25 cellular contexts compared by ENCODE assay signal in the genomic region with DNA sequence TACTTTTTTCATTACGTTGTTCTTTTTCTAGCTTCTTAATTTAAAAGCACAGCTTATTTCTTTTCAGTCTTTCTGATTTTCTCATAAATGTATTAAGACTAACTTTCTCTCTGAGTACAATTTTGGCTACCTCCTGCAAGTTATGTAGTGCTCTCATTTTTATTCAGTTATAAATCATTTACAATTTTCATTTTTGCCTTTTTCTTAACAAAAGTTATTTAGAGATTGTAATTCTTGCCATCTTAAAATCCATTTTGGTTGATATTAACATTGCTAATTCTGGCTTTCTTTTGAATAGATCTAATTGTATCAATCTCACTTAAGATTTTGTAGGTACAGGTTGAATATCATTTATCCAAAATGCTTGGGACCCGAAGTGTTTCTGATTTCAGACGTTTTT.
"Had no signal": no experiment of that assay in that cellular context is flagged by ENCODE, and none has a peak within 500 bp of the region (broad histone marks: within the 10 kb centered on the region; RNA-seq: fewer than 3 reads in every experiment).

No MANE protein-coding gene starts in this region.

- DNase-seq: colonic mucosa; cortex of kidney; dermis blood vessel endothelial cell; dorsolateral prefrontal cortex; effector CD4-positive, alpha-beta T cell; effector CD8-positive, alpha-beta T cell; effector memory CD4-positive, alpha-beta T cell; effector memory CD8-positive, alpha-beta T cell; endodermal cell; erythroblast; esophagus squamous epithelium; foreskin fibroblast; foreskin melanocyte; gastrocnemius medialis; glutamatergic neuron; head of caudate nucleus; heart left ventricle; heart right ventricle had no signal

- H3K27ac ChIP-seq: colonic mucosa, coronary artery, dorsolateral prefrontal cortex, epithelial cell of prostate, esophagus muscularis mucosa, esophagus squamous epithelium, foreskin keratinocyte, gastrocnemius medialis, gastroesophageal sphincter, heart left ventricle, heart right ventricle had no signal

- H3K4me3 Mint-ChIP-seq: dendritic cell treated with granulocyte-macrophage colony-stimulating factor and Interleukin-4, amounts not matched to agents 40 ng/mL and 50 ng/mL, for 4 days; effector memory CD8-positive, alpha-beta T cell; endodermal cell had no signal

- H3K4me1 Mint-ChIP-seq: endodermal cell had no signal

- H3K9me3 Mint-ChIP-seq: dendritic cell treated with granulocyte-macrophage colony-stimulating factor and Interleukin-4, amounts not matched to agents 40 ng/mL and 50 ng/mL, for 4 days; effector memory CD8-positive, alpha-beta T cell; endodermal cell had no signal

- H3K27me3 ChIP-seq: dorsolateral prefrontal cortex had no signal

- ATAC-seq: effector memory CD8-positive, alpha-beta T cell; esophagus mucosa; foreskin keratinocyte; gastrocnemius medialis; gastroesophageal sphincter; heart left ventricle; heart right ventricle had no signal

- H3K36me3 ChIP-seq: colonic mucosa, esophagus muscularis mucosa, esophagus squamous epithelium, gastrocnemius medialis, gastroesophageal sphincter, heart left ventricle, heart right ventricle had no signal

- H3K27me3 Mint-ChIP-seq: dendritic cell treated with granulocyte-macrophage colony-stimulating factor and Interleukin-4, amounts not matched to agents 40 ng/mL and 50 ng/mL, for 4 days; effector memory CD8-positive, alpha-beta T cell had no signal

- H3K4me1 ChIP-seq: colonic mucosa, esophagus muscularis mucosa, esophagus squamous epithelium, foreskin keratinocyte, gastrocnemius medialis, gastroesophageal sphincter had no signal

- H3K9me3 ChIP-seq: colonic mucosa, esophagus muscularis mucosa, esophagus squamous epithelium, gastrocnemius medialis, gastroesophageal sphincter, heart left ventricle, heart right ventricle had no signal

- H3K27ac Mint-ChIP-seq: dendritic cell treated with granulocyte-macrophage colony-stimulating factor and Interleukin-4, amounts not matched to agents 40 ng/mL and 50 ng/mL, for 4 days; effector memory CD8-positive, alpha-beta T cell; endodermal cell had no signal

- H3K4me3 ChIP-seq: colonic mucosa, coronary artery, dorsolateral prefrontal cortex, esophagus muscularis mucosa, esophagus squamous epithelium, gastrocnemius medialis, gastroesophageal sphincter, heart left ventricle, heart right ventricle had no signal
